8 cellular contexts compared by ENCODE assay signal in genomic region chr20:51326241-51326819, GRCh38.
A peak's percentile ranks its signal among the peaks of the same experiment; 100 is the strongest.
DNase-seq lines count a peak whose midpoint lies in the region; ATAC-seq and TF ChIP-seq lines count a peak whose summit lies in the region.

No MANE protein-coding gene starts in this region.

- H3K9me3 ChIP-seq in DOHH2 (ENCODE audit: control insufficient read depth, insufficient read depth, low read length), result no peaks in the 10 kb centered on the region

- ATAC-seq in esophagus mucosa, result peak; percentile 47
- ATAC-seq in GM19452 (IDR thresholded peaks at IDR 0.05; ENCODE audit: unreplicated experiment), result no peak
- no peak for ATAC-seq in activated CD4-positive, CD25-positive, alpha-beta regulatory T cell treated with anti-CD3 and anti-CD28 coated beads, Interleukin-2, amount 50 U/mL, for 24 hours

- no peaks in the 10 kb centered on the region for H3K79me2 ChIP-seq in DOHH2 (ENCODE audit: control insufficient read depth, low read length)

- no peaks in the 10 kb centered on the region for H3F3A ChIP-seq in DOHH2 (ENCODE audit: control insufficient read depth, insufficient read depth)

- H3K36me3 ChIP-seq in DOHH2 (ENCODE audit: control insufficient read depth, low read length), result no peaks in the 10 kb centered on the region

- H3K9me2 ChIP-seq in DOHH2 (replicated peaks; ENCODE audit: control insufficient read depth, low read length), result no peaks in the 10 kb centered on the region

- H3K4me1 ChIP-seq in DOHH2 (ENCODE audit: control insufficient read depth, low read length), result no peaks in the 10 kb centered on the region

- peak; percentile 75 for TF ChIP-seq CTCF in DOHH2 (IDR thresholded peaks at IDR 0.05; ENCODE audit: low read depth, low read length, poor library complexity, severe bottlenecking)
- TF ChIP-seq CTCF in LNCaP clone FGC (IDR thresholded peaks at IDR 0.05; ENCODE audit: control insufficient read depth, extremely low read depth, insufficient read depth), result peak; percentile 89

- no peak overlapping the region for H3K27ac ChIP-seq in DOHH2 (ENCODE audit: low read depth, low read length)

- H3K4me2 ChIP-seq in DOHH2 (ENCODE audit: low read length), result no peak overlapping the region

- no peaks in the 10 kb centered on the region for H4K20me1 ChIP-seq in DOHH2 (ENCODE audit: control insufficient read depth, insufficient read depth, low read depth, low read length)

- H3K4me3 ChIP-seq in DOHH2 (ENCODE audit: low read length), result no peak overlapping the region
- no peak overlapping the region for H3K4me3 ChIP-seq in LNCaP clone FGC (ENCODE audit: low read depth, low read length)

- no peak for DNase-seq in LNCaP clone FGC (ENCODE audit: low read depth)
- DNase-seq in activated CD4-positive, alpha-beta T cell treated with anti-CD3 and anti-CD28 coated beads, Interleukin-2, amount 50 U/mL, for 48 hours, result peak; percentile 56 to 66
- DNase-seq in pulmonary artery endothelial cell (ENCODE audit: low read depth, low spot score), result peak; percentile 22
- no peak for DNase-seq in GOT3 (lab: John Stamatoyannopoulos, UW)

- H3K27me3 ChIP-seq in DOHH2 (ENCODE audit: control insufficient read depth, low read length), result no peaks in the 10 kb centered on the region

Comparison
In these comparisons a context has a peak if more than half of its experiments do, and no peak if none do; other contexts are left out.
1. DNase-seq: peak in activated CD4-positive, alpha-beta T cell treated with anti-CD3 and anti-CD28 coated beads, Interleukin-2, amount 50 U/mL, for 48 hours (2 of 2) and pulmonary artery endothelial cell (single experiment); none in LNCaP clone FGC (single experiment) and GOT3 (single experiment).